In the genomic region with DNA sequence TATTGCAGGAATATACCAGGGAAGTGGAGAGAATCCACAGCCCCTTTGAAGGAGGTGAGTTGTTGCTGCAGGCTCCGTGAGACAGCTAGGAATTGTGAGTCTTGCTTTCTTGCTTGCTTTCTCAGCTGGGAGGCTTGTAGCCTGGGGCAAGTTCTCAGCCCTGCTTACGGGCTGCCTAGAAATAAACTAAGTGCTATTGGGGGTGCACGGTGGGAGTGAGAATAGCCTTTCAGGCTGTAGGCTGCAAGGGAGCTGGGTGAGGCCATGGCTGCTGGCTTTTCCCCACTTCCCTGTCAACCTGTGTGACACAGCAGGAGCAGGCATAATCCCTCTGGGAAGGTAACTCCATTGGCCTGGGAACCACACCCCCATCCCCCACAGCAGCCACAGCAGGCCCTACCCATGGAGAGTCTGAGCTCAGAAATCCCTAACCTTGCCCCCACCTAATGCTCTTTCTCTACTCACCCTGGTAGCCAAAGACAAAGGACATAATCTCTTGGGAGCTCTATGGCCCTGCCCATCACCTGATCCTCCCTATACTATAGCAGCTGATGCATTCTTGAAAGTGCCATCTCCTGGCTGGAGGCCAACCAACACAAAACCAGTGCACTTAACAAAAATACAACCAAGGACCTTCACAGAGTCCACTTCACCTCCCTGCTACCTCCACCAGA, we compare ENCODE assay signal across 21 cellular contexts.
"Had no signal": no experiment of that assay in that cellular context is flagged by ENCODE, and none has a peak within 500 bp of the region (broad histone marks: within the 10 kb centered on the region; RNA-seq: fewer than 3 reads in every experiment).

No MANE protein-coding gene starts in this region.

- H3K4me3 Mint-ChIP-seq: activated CD4-positive, alpha-beta T cell treated with anti-CD3 and anti-CD28 coated beads for 36 hours; activated T-cell treated with anti-CD3 and anti-CD28 coated beads, Interleukin-2, amount 50 U/mL, for 24 hours; activated T-helper 17 cell treated with anti-CD3 and anti-CD28 coated beads, Interleukin-2, amount 50 U/mL, for 72 hours; brain; naive thymus-derived CD4-positive, alpha-beta T cell; T-helper 2 cell treated with Interferon-gamma antibody and Interleukin-4, amounts not matched to agents 5 μg/mL and 100 μg/mL, for 36 hours had no signal

- H3K27me3 Mint-ChIP-seq: activated T-cell treated with anti-CD3 and anti-CD28 coated beads, Interleukin-2, amount 50 U/mL, for 24 hours; progenitor cell of endocrine pancreas had no signal

- H3K27me3 ChIP-seq: heart right ventricle, left lung, spleen, upper lobe of left lung had no signal

- H3K9me3 Mint-ChIP-seq: activated T-cell treated with anti-CD3 and anti-CD28 coated beads, Interleukin-2, amount 50 U/mL, for 24 hours; activated T-helper 17 cell treated with anti-CD3 and anti-CD28 coated beads, Interleukin-2, amount 50 U/mL, for 72 hours; T-helper 2 cell treated with Interferon-gamma antibody and Interleukin-4, amounts not matched to agents 5 μg/mL and 100 μg/mL, for 36 hours had no signal

- H3K4me1 Mint-ChIP-seq: activated CD4-positive, alpha-beta T cell treated with anti-CD3 and anti-CD28 coated beads for 36 hours; activated T-helper 17 cell treated with anti-CD3 and anti-CD28 coated beads, Interleukin-2, amount 50 U/mL, for 72 hours; naive thymus-derived CD4-positive, alpha-beta T cell had no signal

- H3K27ac Mint-ChIP-seq: activated CD4-positive, alpha-beta T cell treated with anti-CD3 and anti-CD28 coated beads for 36 hours; activated naive CD4-positive, alpha-beta T cell treated with anti-CD3 and anti-CD28 coated beads, Interleukin-2, amount 50 U/mL, for 72 hours; activated T-cell treated with anti-CD3 and anti-CD28 coated beads, Interleukin-2, amount 50 U/mL, for 24 hours; activated T-helper 17 cell treated with anti-CD3 and anti-CD28 coated beads, Interleukin-2, amount 50 U/mL, for 72 hours; brain; naive thymus-derived CD4-positive, alpha-beta T cell; progenitor cell of endocrine pancreas; T-helper 2 cell treated with Interferon-gamma antibody and Interleukin-4, amounts not matched to agents 5 μg/mL and 100 μg/mL, for 36 hours had no signal

- H3K27ac ChIP-seq: heart right ventricle, left lung, spleen, upper lobe of left lung had no signal

- H3K4me1 ChIP-seq: heart right ventricle, left lung, spleen, upper lobe of left lung had no signal

- DNase-seq: activated CD4-positive, alpha-beta T cell treated with anti-CD3 and anti-CD28 coated beads for 36 hours; activated CD4-positive, alpha-beta T cell treated with anti-CD3 and anti-CD28 coated beads, Interleukin-2, amount 50 U/mL, for 4 hours; activated CD8-positive, alpha-beta memory T cell treated with anti-CD3 and anti-CD28 coated beads for 24 hours; activated CD8-positive, alpha-beta memory T cell treated with anti-CD3 and anti-CD28 coated beads, Interleukin-2, amount 50 U/mL, for 4 hours; activated T-cell treated with anti-CD3 and anti-CD28 coated beads, Interleukin-2, amount 50 U/mL, for 24 hours; aorta; heart right ventricle; kidney glomerular epithelial cell; left lung; naive thymus-derived CD4-positive, alpha-beta T cell; retina; spleen; stimulated activated CD4-positive, alpha-beta T cell treated with anti-CD3 and anti-CD28 coated beads, Interleukin-4, amount 100 ng/mL, for 24 hours; stimulated activated naive CD8-positive, alpha-beta T cell treated with anti-CD3 and anti-CD28 coated beads, Interleukin-15, Interleukin-2, amounts not matched to agents 100 U/mL and 50 U/mL, for 24 hours; upper lobe of left lung had no signal

- H3K9me3 ChIP-seq: upper lobe of left lung had no signal

- H3K36me3 Mint-ChIP-seq: activated naive CD4-positive, alpha-beta T cell treated with anti-CD3 and anti-CD28 coated beads, Interleukin-2, amount 50 U/mL, for 72 hours; brain; naive thymus-derived CD4-positive, alpha-beta T cell had no signal

- ATAC-seq: activated CD4-positive, alpha-beta T cell treated with anti-CD3 and anti-CD28 coated beads for 36 hours; activated naive CD4-positive, alpha-beta T cell treated with anti-CD3 and anti-CD28 coated beads, Interleukin-2, amount 50 U/mL, for 72 hours; activated T-helper 17 cell treated with anti-CD3 and anti-CD28 coated beads, Interleukin-2, amount 50 U/mL, for 72 hours; heart right ventricle; left lung; naive thymus-derived CD4-positive, alpha-beta T cell; stimulated activated naive CD8-positive, alpha-beta T cell treated with anti-CD3 and anti-CD28 coated beads, Interleukin-15, Interleukin-2, amounts not matched to agents 100 U/mL and 50 U/mL, for 24 hours had no signal

- H3K4me3 ChIP-seq: heart right ventricle, left lung, lung, spleen, upper lobe of left lung had no signal

- H3K36me3 ChIP-seq: heart right ventricle, left lung, spleen, upper lobe of left lung had no signal
